14 cellular contexts compared by ENCODE assay signal in genomic region chr3:188772886-188773285, GRCh38.
DNase-seq lines count a peak whose midpoint lies in the region; ATAC-seq and TF ChIP-seq lines count a peak whose summit lies in the region.
"Had no signal": no experiment of that assay in that cellular context is flagged by ENCODE, and none has a peak within 500 bp of the region (broad histone marks: within the 10 kb centered on the region; RNA-seq: fewer than 3 reads in every experiment).

No MANE protein-coding gene starts in this region.

- H3K27ac ChIP-seq in psoas muscle (no peak overlapping the region), MM.1S (ENCODE audit: low read length) (no peak overlapping the region)

- 36 to 46% (median 44%) methylated on average over 3 of the region's 3 CpGs for WGBS in psoas muscle, 3 donors

- H4K20me1 ChIP-seq in MM.1S (ENCODE audit: insufficient read depth, low read length): no peaks in the 10 kb centered on the region

- TF ChIP-seq CTCF in psoas muscle (IDR thresholded peaks at IDR 0.05): no peak
- no peak for TF ChIP-seq CTCF in MM.1S (IDR thresholded peaks at IDR 0.05; ENCODE audit: low read length)

- no peak overlapping the region for H3K4me2 ChIP-seq in MM.1S (ENCODE audit: low read depth, low read length)

- no peaks in the 10 kb centered on the region for H3F3A ChIP-seq in MM.1S (ENCODE audit: insufficient read depth, low read length)

- no peaks in the 10 kb centered on the region for H3K79me2 ChIP-seq in MM.1S (ENCODE audit: low read length)

- peak in 3 of 4 donors; percentile 59 to 70 (median 60) for ATAC-seq in psoas muscle
- ATAC-seq in HG03469 (IDR thresholded peaks at IDR 0.05; ENCODE audit: unreplicated experiment): no peak
- ATAC-seq in GM18520 (IDR thresholded peaks at IDR 0.05; ENCODE audit: unreplicated experiment): no peak
- no peak for ATAC-seq in GM19023 (IDR thresholded peaks at IDR 0.05; ENCODE audit: unreplicated experiment)

- H2AFZ ChIP-seq in MM.1S (ENCODE audit: low read length): no peak overlapping the region

- H3K9me3 ChIP-seq in psoas muscle (no peaks in the 10 kb centered on the region), MM.1S (replicated peaks; ENCODE audit: insufficient read depth, low read length) (no peaks in the 10 kb centered on the region)

- intact Hi-C loops in psoas muscle (cut with DNase I): no loop called here

- H3K4me3 ChIP-seq in psoas muscle (no peak overlapping the region), MM.1S (ENCODE audit: low read length) (no peak overlapping the region)

- no peaks in the 10 kb centered on the region for H3K27me3 ChIP-seq in psoas muscle (ENCODE audit: insufficient read depth in 3 of 3, low read length in 2 of 3)
- H3K27me3 ChIP-seq in MM.1S (replicated peaks; ENCODE audit: insufficient read depth, low read length): no peaks in the 10 kb centered on the region

- H3K4me1 ChIP-seq in psoas muscle (peaks cover 24% of the 10 kb centered on the region), MM.1S (ENCODE audit: low read length) (no peaks in the 10 kb centered on the region)

- DNase-seq in Daoy (ENCODE audit: low read depth): peak; percentile 39
- peak; percentile 72 for DNase-seq in RPMI7951 (ENCODE audit: low read depth)
- peak; percentile 51 for DNase-seq in glomerular endothelial cell (ENCODE audit: extremely low read depth, low read depth, low spot score)
- no peak for DNase-seq in psoas muscle
- DNase-seq in MM.1S: no peak
- DNase-seq: activated CD4-positive, alpha-beta T cell treated with anti-CD3 and anti-CD28 coated beads for 48 hours; Calu3; effector CD8-positive, alpha-beta T cell; immature natural killer cell; NCI-H1694 treated with DMSO at 0.1 percent for 48 hours; SHP77 had no signal

- H3K9me2 ChIP-seq in MM.1S (replicated peaks; ENCODE audit: insufficient read depth, low read length): no peaks in the 10 kb centered on the region

- no peak overlapping the region for H3K9ac ChIP-seq in MM.1S (ENCODE audit: low read length)

- H3K36me3 ChIP-seq in psoas muscle (ENCODE audit: insufficient read depth in 1 of 2, low read depth in 1 of 2): no peaks in the 10 kb centered on the region
- no peaks in the 10 kb centered on the region for H3K36me3 ChIP-seq in MM.1S (replicated peaks; ENCODE audit: insufficient read depth, low read length)

Comparison
In these comparisons a context has a peak if more than half of its experiments do, and no peak if none do; other contexts are left out.
1. DNase-seq: peak in Daoy (single experiment), RPMI7951 (single experiment) and glomerular endothelial cell (single experiment); none in psoas muscle (0 of 2) and MM.1S (single experiment).
2. ATAC-seq: peak in psoas muscle (3 of 4); none in HG03469 (single experiment), GM18520 (single experiment) and GM19023 (single experiment).